ENCODE assay signal across 11 cellular contexts in the genomic region with DNA sequence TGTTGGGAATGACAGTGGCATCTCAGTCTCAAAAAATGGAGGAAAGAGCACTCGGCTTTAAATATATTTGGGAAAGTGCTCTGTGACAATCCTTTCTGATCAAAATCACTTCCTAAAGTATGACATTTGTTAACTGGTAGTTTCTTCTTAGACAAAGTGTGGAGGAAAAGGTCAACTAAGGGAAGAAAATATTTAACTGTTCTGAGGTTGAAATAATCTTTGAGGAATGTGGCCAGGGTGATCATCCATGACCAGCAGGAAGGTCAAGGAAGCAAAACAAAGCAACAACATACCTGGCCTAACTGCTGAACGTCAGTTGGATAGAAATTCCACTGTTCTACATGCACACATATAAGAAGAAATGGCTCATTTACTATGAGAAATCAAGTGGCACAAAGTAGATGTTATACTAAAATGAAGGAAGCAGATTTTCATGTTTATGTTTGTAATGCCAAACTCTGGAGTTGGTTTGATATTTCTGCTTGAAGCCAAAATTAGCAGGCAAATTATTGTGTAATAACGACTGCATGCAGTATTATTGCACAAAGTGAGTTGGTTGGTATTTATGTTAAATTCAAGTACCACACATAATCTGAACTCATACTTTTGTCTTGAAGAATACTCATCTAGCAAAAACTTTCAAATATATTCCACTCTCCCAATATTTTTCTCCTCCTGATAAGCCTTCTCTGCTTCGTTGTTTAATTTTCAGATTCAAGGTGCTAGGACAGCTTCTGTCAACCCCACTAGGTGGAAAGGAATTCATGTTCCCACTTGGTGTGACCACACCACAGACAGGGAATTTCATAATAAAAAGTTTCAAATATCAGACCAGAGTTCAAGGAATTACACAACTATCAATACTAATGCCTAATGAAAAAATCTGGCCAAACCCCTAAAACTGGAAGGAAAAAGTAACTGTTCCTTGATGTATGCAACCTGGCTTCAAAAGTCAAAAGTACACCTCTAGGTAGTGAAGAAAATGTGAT.
DNase-seq lines count a peak whose midpoint lies in the region; ATAC-seq lines count a peak whose summit lies in the region.
"Had no signal": no experiment of that assay in that cellular context is flagged by ENCODE, and none has a peak within 500 bp of the region (broad histone marks: within the 10 kb centered on the region; RNA-seq: fewer than 3 reads in every experiment).

No MANE protein-coding gene starts in this region.

- no peak for DNase-seq in stimulated activated naive CD8-positive, alpha-beta T cell treated with anti-CD3 and anti-CD28 coated beads, Interleukin-15, Interleukin-2, amounts not matched to agents 100 U/mL and 50 U/mL, for 24 hours
- no peak for DNase-seq in memory B cell (ENCODE audit: low spot score in 2 of 2)
- no peak for DNase-seq in NCI-H2171 (lab: John Stamatoyannopoulos, UW)
- no peak for DNase-seq in NCI-H1436 treated with DMSO at 0.1 percent for 48 hours (lab: John Stamatoyannopoulos, UW)
- DNase-seq in NCI-H1436 (lab: John Stamatoyannopoulos, UW), result no peak
- DNase-seq in mucosa of gallbladder (ENCODE audit: low spot score), result no peak
- DNase-seq: activated effector memory CD4-positive, alpha-beta T cell treated with Interleukin-2 at 50 U/mL for 16 hours; hippocampal formation; small intestine had no signal

- no peak overlapping the region for H3K4me3 Mint-ChIP-seq in stimulated activated naive CD8-positive, alpha-beta T cell treated with anti-CD3 and anti-CD28 coated beads, Interleukin-15, Interleukin-2, amounts not matched to agents 100 ng/mL and 50 ng/mL, for 24 hours
- no peak overlapping the region for H3K4me3 Mint-ChIP-seq in dendritic cell treated with granulocyte-macrophage colony-stimulating factor and Interleukin-4, amounts not matched to agents 40 ng/mL and 50 ng/mL, for 4 days
- H3K4me3 Mint-ChIP-seq in memory B cell, result no peak overlapping the region

- peaks cover 79% of the 10 kb centered on the region for H3K4me1 Mint-ChIP-seq in stimulated activated naive CD8-positive, alpha-beta T cell treated with anti-CD3 and anti-CD28 coated beads, Interleukin-15, Interleukin-2, amounts not matched to agents 100 ng/mL and 50 ng/mL, for 24 hours (ENCODE audit: low read depth)
- H3K4me1 Mint-ChIP-seq in dendritic cell treated with granulocyte-macrophage colony-stimulating factor and Interleukin-4, amounts not matched to agents 40 ng/mL and 50 ng/mL, for 4 days (ENCODE audit: low read depth), result peaks cover 61% of the 10 kb centered on the region
- peaks cover 45% of the 10 kb centered on the region for H3K4me1 Mint-ChIP-seq in memory B cell

- intact Hi-C loops in dendritic cell treated with granulocyte-macrophage colony-stimulating factor and Interleukin-4, amounts not matched to agents 40 ng/mL and 50 ng/mL, for 4 days (cut with micrococcal nuclease), result no loop called here

- peak overlapping the region; percentile 18 for H3K27ac Mint-ChIP-seq in stimulated activated naive CD8-positive, alpha-beta T cell treated with anti-CD3 and anti-CD28 coated beads, Interleukin-15, Interleukin-2, amounts not matched to agents 100 ng/mL and 50 ng/mL, for 24 hours
- peak overlapping the region; percentile 72 for H3K27ac Mint-ChIP-seq in dendritic cell treated with granulocyte-macrophage colony-stimulating factor and Interleukin-4, amounts not matched to agents 40 ng/mL and 50 ng/mL, for 4 days
- peak overlapping the region; percentile 89 for H3K27ac Mint-ChIP-seq in memory B cell

- H3K9me3 Mint-ChIP-seq in stimulated activated naive CD8-positive, alpha-beta T cell treated with anti-CD3 and anti-CD28 coated beads, Interleukin-15, Interleukin-2, amounts not matched to agents 100 ng/mL and 50 ng/mL, for 24 hours, result no peaks in the 10 kb centered on the region
- no peaks in the 10 kb centered on the region for H3K9me3 Mint-ChIP-seq in dendritic cell treated with granulocyte-macrophage colony-stimulating factor and Interleukin-4, amounts not matched to agents 40 ng/mL and 50 ng/mL, for 4 days
- H3K9me3 Mint-ChIP-seq in memory B cell, result no peaks in the 10 kb centered on the region

- no peaks in the 10 kb centered on the region for H3K27me3 Mint-ChIP-seq in stimulated activated naive CD8-positive, alpha-beta T cell treated with anti-CD3 and anti-CD28 coated beads, Interleukin-15, Interleukin-2, amounts not matched to agents 100 ng/mL and 50 ng/mL, for 24 hours
- no peaks in the 10 kb centered on the region for H3K27me3 Mint-ChIP-seq in dendritic cell treated with granulocyte-macrophage colony-stimulating factor and Interleukin-4, amounts not matched to agents 40 ng/mL and 50 ng/mL, for 4 days
- no peaks in the 10 kb centered on the region for H3K27me3 Mint-ChIP-seq in memory B cell

- no peak for ATAC-seq in stimulated activated naive CD8-positive, alpha-beta T cell treated with anti-CD3 and anti-CD28 coated beads, Interleukin-15, Interleukin-2, amounts not matched to agents 100 U/mL and 50 U/mL, for 24 hours
- no peak for ATAC-seq in memory B cell (ENCODE audit: low read depth)

- peaks cover 27% of the 10 kb centered on the region for H3K36me3 Mint-ChIP-seq in stimulated activated naive CD8-positive, alpha-beta T cell treated with anti-CD3 and anti-CD28 coated beads, Interleukin-15, Interleukin-2, amounts not matched to agents 100 ng/mL and 50 ng/mL, for 24 hours (ENCODE audit: low read depth)
- peaks cover 10% of the 10 kb centered on the region for H3K36me3 Mint-ChIP-seq in dendritic cell treated with granulocyte-macrophage colony-stimulating factor and Interleukin-4, amounts not matched to agents 40 ng/mL and 50 ng/mL, for 4 days (ENCODE audit: low read depth)
- peaks cover 11% of the 10 kb centered on the region for H3K36me3 Mint-ChIP-seq in memory B cell

Comparison
In these comparisons a context has a peak if more than half of its experiments do, and no peak if none do; other contexts are left out.
1. H3K27ac Mint-ChIP-seq: peak in every context shown above with its lines; median percentile 89 in memory B cell; 72 in dendritic cell treated with granulocyte-macrophage colony-stimulating factor and Interleukin-4, amounts not matched to agents 40 ng/mL and 50 ng/mL, for 4 days; 18 in stimulated activated naive CD8-positive, alpha-beta T cell treated with anti-CD3 and anti-CD28 coated beads, Interleukin-15, Interleukin-2, amounts not matched to agents 100 ng/mL and 50 ng/mL, for 24 hours.